ENCODE assay signal across 8 cellular contexts in the genomic region with DNA sequence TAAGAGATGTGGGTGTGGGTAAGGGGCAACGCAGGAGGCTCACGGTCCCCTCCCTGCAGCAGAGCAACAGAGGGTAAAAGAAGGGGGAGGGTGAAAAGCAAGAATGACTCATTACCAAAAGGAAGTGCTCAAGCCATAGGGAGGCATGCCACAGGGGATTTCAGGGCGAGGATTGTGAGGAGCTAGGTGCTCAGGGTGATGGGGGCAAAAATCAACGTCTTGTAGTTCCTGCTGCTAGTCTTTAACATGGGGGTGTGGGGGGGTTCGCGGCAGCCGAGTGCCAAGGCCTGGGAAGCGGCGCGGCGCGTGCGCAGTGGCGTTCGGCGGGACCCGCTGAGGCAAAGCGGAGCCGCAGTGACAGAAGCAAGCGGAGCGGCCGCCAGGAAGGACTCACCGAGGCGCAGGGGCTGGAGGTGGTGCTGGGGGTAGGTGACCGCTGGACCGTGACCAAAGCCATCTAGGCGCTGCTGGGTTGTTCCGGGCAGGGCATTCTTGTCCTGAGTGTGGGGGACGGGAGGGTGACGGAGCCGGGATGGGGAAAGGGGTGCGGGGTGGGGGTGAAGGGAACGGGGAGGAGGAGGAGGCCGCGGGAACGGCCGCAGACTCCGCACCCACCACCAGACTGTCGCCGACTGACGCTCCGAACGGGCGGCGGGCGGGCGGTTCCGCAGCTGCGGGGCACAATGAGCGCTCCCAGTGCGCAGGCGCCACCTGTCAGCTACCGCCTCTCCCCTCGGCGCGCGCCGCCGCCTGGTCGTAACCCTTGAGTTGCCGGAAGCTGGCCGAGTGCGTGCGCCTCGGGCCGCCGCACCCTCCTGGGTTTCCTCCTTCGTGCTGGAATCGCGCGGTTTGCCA. TPM values are rescaled to one million over a fixed set of nuclear protein-coding genes. Genes with fewer than 3 reads are reported as not detected.
DNase-seq lines count a peak whose midpoint lies in the region; ATAC-seq and TF ChIP-seq lines count a peak whose summit lies in the region.

Gene SSH2 (minus strand): TSS at position 685 of the 855 bp plus-strand sequence. CDS start 228 bp downstream, at position 457.

- WGBS in spleen, 5 donors, result 0 to 1% (median 0%) methylated on average over 14 to 71 of the region's 71 CpGs

- peaks cover 5 to 14% (median 8%) of the 10 kb centered on the region in 3 donors for H3K27me3 Mint-ChIP-seq in immature natural killer cell (ENCODE audit: low read depth in 3 of 3)

- peak within 1 kb of the TSS in 1 of 6 donors; percentile 96 for H3K27ac Mint-ChIP-seq in immature natural killer cell

- peak within 1 kb of the TSS; percentile 84 to 87 for H3K27ac ChIP-seq in breast epithelium
- peak within 1 kb of the TSS; percentile 58 to 97 (median 92) for H3K27ac ChIP-seq in spleen

- ATAC-seq in GM18861 (IDR thresholded peaks at IDR 0.05; ENCODE audit: unreplicated experiment) (peak; percentile 38), HG03108 (IDR thresholded peaks at IDR 0.05; ENCODE audit: unreplicated experiment) (peak; percentile 44)

- H3K27me3 ChIP-seq in breast epithelium, result no peaks in the 10 kb centered on the region
- no peaks in the 10 kb centered on the region for H3K27me3 ChIP-seq in spleen (replicated peaks in 1 of 7)

- H3K4me3 ChIP-seq in WI38 (ENCODE audit: low read depth, low read length) (peak within 1 kb of the TSS; percentile 70), breast epithelium (peak within 1 kb of the TSS; percentile 69 to 73 (median 71)), spleen (peak within 1 kb of the TSS; percentile 80 to 94 (median 87))

- H3K4me1 ChIP-seq in breast epithelium, result peaks cover 0 to 8% of the 10 kb centered on the region in 2 donors
- peaks cover 26 to 66% (median 48%) of the 10 kb centered on the region in 6 donors for H3K4me1 ChIP-seq in spleen

- no peaks in the 10 kb centered on the region for H3K9me3 Mint-ChIP-seq in immature natural killer cell

- H3K36me3 ChIP-seq in breast epithelium (no peaks in the 10 kb centered on the region), spleen (no peaks in the 10 kb centered on the region)

- H3K36me3 Mint-ChIP-seq in immature natural killer cell, result peaks cover 0 to 4% (median 0%) of the 10 kb centered on the region in 3 donors

- H3K9me3 ChIP-seq in breast epithelium, result no peaks in the 10 kb centered on the region
- H3K9me3 ChIP-seq in spleen, result no peaks in the 10 kb centered on the region

- intact Hi-C loops in breast epithelium (cut with DNase I; ENCODE audit: low total_unique reads) (no loop called here), spleen (cut with DNase I; ENCODE audit: low total_unique reads) (loop anchor here (2.0 kb wide), 1 partner anchor 121 kb away; no protein-coding TSS in a partner anchor)

- peak; percentile 84 for DNase-seq in A172 (ENCODE audit: low spot score)
- peak; percentile 60 for DNase-seq in NCI-H2227 treated with DMSO at 0.1 percent for 48 hours (lab: John Stamatoyannopoulos, UW)
- peak; percentile 45 to 79 for DNase-seq in breast epithelium (ENCODE audit: low spot score in 2 of 2)
- DNase-seq in immature natural killer cell, result peak; percentile 81 to 85 (median 84)
- peak; percentile 97 for DNase-seq in spleen

- no peak for TF ChIP-seq CTCF in WI38 (IDR thresholded peaks at IDR 0.05; ENCODE audit: low read depth, low read length)
- TF ChIP-seq CTCF in breast epithelium (IDR thresholded peaks at IDR 0.05), result no peak
- TF ChIP-seq CTCF in spleen (IDR thresholded peaks at IDR 0.05 in 8 of 11, conservative IDR thresholded peaks at IDR 0.05 in 3 of 11), result peak in 1 of 11 experiments; percentile 31

- TF ChIP-seq POLR2A in breast epithelium (IDR thresholded peaks at IDR 0.05) (no peak), spleen (IDR thresholded peaks at IDR 0.05) (no peak)

- H3K4me1 Mint-ChIP-seq in immature natural killer cell, result peaks cover 20 to 35% of the 10 kb centered on the region in 2 donors

- no peak within 1 kb of the TSS for H3K4me3 Mint-ChIP-seq in immature natural killer cell

RNA-seq across cellular contexts. Expression of gene SSH2, which starts in this region (rescaled TPM):
- total RNA-seq in A172 (2014; rRNA removed; shearing (Covaris generic)), result 11.1 and 13.8 TPM in 2 replicates
- 10 to 100 TPM; 23.0 to 64.2 (median 25.9) TPM for total RNA-seq in breast epithelium
- polyA plus RNA-seq in immature natural killer cell, result 10 to 100 TPM; 24.2 to 61.5 (median 25.3) TPM
- total RNA-seq in spleen, result 100 to 1,000 TPM in 6 of 7 donors, 10 to 100 TPM in 1; 84.6 to 182 (median 125) TPM
- 10 to 100 TPM; 15.9 to 20.2 (median 19.3) TPM for polyA plus RNA-seq in spleen

Comparison
In these comparisons a context has a peak if more than half of its experiments do, and no peak if none do; other contexts are left out.
1. Peak in every context shown above with its lines: DNase-seq, ATAC-seq, H3K4me3 ChIP-seq and H3K27ac ChIP-seq.